Comparison of ENCODE assay signal across 15 cellular contexts in genomic region chr5:142434322-142434612, GRCh38.
"Had no signal": no experiment of that assay in that cellular context is flagged by ENCODE, and none has a peak within 500 bp of the region (broad histone marks: within the 10 kb centered on the region; RNA-seq: fewer than 3 reads in every experiment).

No MANE protein-coding gene starts in this region.

- H3K4me3 Mint-ChIP-seq: activated T-helper 17 cell treated with anti-CD3 and anti-CD28 coated beads, Interleukin-2, amount 50 U/mL, for 72 hours; dendritic cell treated with granulocyte-macrophage colony-stimulating factor and Interleukin-4, amounts not matched to agents 40 ng/mL and 50 ng/mL, for 4 days; stimulated activated effector memory CD8-positive, alpha-beta T cell treated with anti-CD3 and anti-CD28 coated beads, Interleukin-12 subunit alpha, Interleukin-12 subunit beta, amount 100 ng/mL, for 72 hours had no signal

- H3K27ac Mint-ChIP-seq: activated T-helper 17 cell treated with anti-CD3 and anti-CD28 coated beads, Interleukin-2, amount 50 U/mL, for 72 hours; dendritic cell treated with granulocyte-macrophage colony-stimulating factor and Interleukin-4, amounts not matched to agents 40 ng/mL and 50 ng/mL, for 4 days; stimulated activated effector memory CD8-positive, alpha-beta T cell treated with anti-CD3 and anti-CD28 coated beads, Interleukin-12 subunit alpha, Interleukin-12 subunit beta, amount 100 ng/mL, for 72 hours had no signal

- H3K4me1 ChIP-seq: foreskin keratinocyte, uterus had no signal

- H3K36me3 ChIP-seq: ovary, uterus had no signal

- H3K4me3 ChIP-seq: ovary, uterus had no signal

- DNase-seq: activated CD4-positive, alpha-beta T cell treated with anti-CD3 and anti-CD28 coated beads, Interleukin-2, amount 50 U/mL, for 4 hours; activated CD4-positive, CD25-positive, alpha-beta regulatory T cell treated with anti-CD3 and anti-CD28 coated beads, Interleukin-2, amount 50 U/mL, for 72 hours; activated naive CD4-positive, alpha-beta T cell treated with Interleukin-2 at 50 U/mL for 16 hours; aorta; effector memory CD4-positive, alpha-beta T cell; foreskin keratinocyte; glutamatergic neuron; left ventricle myocardium superior; ovary; T1000; uterus had no signal

- H3K9me3 Mint-ChIP-seq: activated T-helper 17 cell treated with anti-CD3 and anti-CD28 coated beads, Interleukin-2, amount 50 U/mL, for 72 hours; dendritic cell treated with granulocyte-macrophage colony-stimulating factor and Interleukin-4, amounts not matched to agents 40 ng/mL and 50 ng/mL, for 4 days; stimulated activated effector memory CD8-positive, alpha-beta T cell treated with anti-CD3 and anti-CD28 coated beads, Interleukin-12 subunit alpha, Interleukin-12 subunit beta, amount 100 ng/mL, for 72 hours had no signal

- H3K9me3 ChIP-seq: ovary, uterus had no signal

- H3K27ac ChIP-seq: foreskin keratinocyte, ovary, uterus had no signal

- FAIRE-seq: bronchial epithelial cell had no signal

- H3K27me3 ChIP-seq: foreskin keratinocyte, ovary, uterus had no signal

- H3K36me3 Mint-ChIP-seq: stimulated activated effector memory CD8-positive, alpha-beta T cell treated with anti-CD3 and anti-CD28 coated beads, Interleukin-12 subunit alpha, Interleukin-12 subunit beta, amount 100 ng/mL, for 72 hours had no signal

- H3K27me3 Mint-ChIP-seq: activated T-helper 17 cell treated with anti-CD3 and anti-CD28 coated beads, Interleukin-2, amount 50 U/mL, for 72 hours had no signal
